Comparison of ENCODE assay signal across 8 cellular contexts in genomic region chr11:1309498-1310314, GRCh38. TPM values are rescaled to one million over a fixed set of nuclear protein-coding genes. Genes with fewer than 3 reads are reported as not detected.
A peak's percentile ranks its signal among the peaks of the same experiment; 100 is the strongest.
DNase-seq lines count a peak whose midpoint lies in the region; ATAC-seq, FAIRE-seq and TF ChIP-seq lines count a peak whose summit lies in the region.

Gene TOLLIP, minus strand, starts transcription at chr11:1309632. Its CDS starts 134 bp downstream, at chr11:1309498.

- H3K27ac ChIP-seq in endodermal cell (ENCODE audit: low read depth, low read length): peak within 1 kb of the TSS; percentile 79

- no peaks in the 10 kb centered on the region for H3K4me1 ChIP-seq in endodermal cell (ENCODE audit: control insufficient read depth, insufficient read depth, low read length)

- H3K27me3 ChIP-seq in endodermal cell (ENCODE audit: control insufficient read depth, insufficient read depth, low read length, poor library complexity, severe bottlenecking): peaks cover 6% of the 10 kb centered on the region

- H3K4me3 ChIP-seq in endodermal cell (ENCODE audit: low read length): peak within 1 kb of the TSS; percentile 77

- H3K36me3 Mint-ChIP-seq in activated CD8-positive, alpha-beta memory T cell treated with anti-CD3 and anti-CD28 coated beads, Interleukin-2, amount 10 ng/mL, durations not matched to agents 7 days and 5 days: peaks cover 19% of the 10 kb centered on the region
- peaks cover 12% of the 10 kb centered on the region for H3K36me3 Mint-ChIP-seq in endodermal cell (ENCODE audit: low read depth)

- peaks cover 7% of the 10 kb centered on the region for H3K9me3 Mint-ChIP-seq in activated CD8-positive, alpha-beta memory T cell treated with anti-CD3 and anti-CD28 coated beads, Interleukin-2, amount 10 ng/mL, durations not matched to agents 7 days and 5 days (ENCODE audit: low read depth)
- H3K9me3 Mint-ChIP-seq in endodermal cell: peaks cover 27% of the 10 kb centered on the region

- in situ Hi-C loops in Caki2 (cut with HindIII; ENCODE audit: low pct_unique_long_range_greater_than_20kb, low sequenced_read_pairs): no loop called here

- no peak for TF ChIP-seq CTCF in endodermal cell (conservative IDR thresholded peaks at IDR 0.05)

- CTCF ChIA-PET in activated CD8-positive, alpha-beta memory T cell treated with anti-CD3 and anti-CD28 coated beads, Interleukin-2, amount 10 ng/mL, durations not matched to agents 7 days and 5 days (lab: Charles Lee): interaction anchor here (0.7 to 3.0 kb wide), 8 partner anchors 11 to 265 kb away, joined by 3 to 10 read pairs (median 3); no protein-coding TSS in a partner anchor

- 6 to 23% methylated on average over 21 to 97 of the region's 97 CpGs for WGBS in endodermal cell (ENCODE audit: insufficient coverage in 1 of 2, insufficient read length in 1 of 2), 2 experiments

- H3K27me3 Mint-ChIP-seq in activated CD8-positive, alpha-beta memory T cell treated with anti-CD3 and anti-CD28 coated beads, Interleukin-2, amount 10 ng/mL, durations not matched to agents 7 days and 5 days: peaks cover 12% of the 10 kb centered on the region
- peaks cover 38% of the 10 kb centered on the region for H3K27me3 Mint-ChIP-seq in endodermal cell (ENCODE audit: insufficient read depth)

- H3K4me1 Mint-ChIP-seq in activated CD8-positive, alpha-beta memory T cell treated with anti-CD3 and anti-CD28 coated beads, Interleukin-2, amount 10 ng/mL, durations not matched to agents 7 days and 5 days: peaks cover 29% of the 10 kb centered on the region
- H3K4me1 Mint-ChIP-seq in endodermal cell: peaks cover 6% of the 10 kb centered on the region

- DNase-seq in Caki2 (ENCODE audit: low read depth) (peak; percentile 90), HTR-8/SVneo (ENCODE audit: insufficient read length, low spot score) (peak; percentile 100), NOMO-1 treated with DMSO at 0.1 percent for 48 hours (lab: John Stamatoyannopoulos, UW; ENCODE audit: unreplicated experiment) (peak; percentile 89), endodermal cell (peak; percentile 99), mesenteric fat pad (ENCODE audit: low spot score) (peak; percentile 100)
- peak; percentile 97 for DNase-seq in activated CD8-positive, alpha-beta memory T cell treated with anti-CD3 and anti-CD28 coated beads, Interleukin-2, amount 10 ng/mL, durations not matched to agents 7 days and 5 days
- peak; percentile 95 for DNase-seq in stimulated activated CD8-positive, alpha-beta memory T cell treated with anti-CD3 and anti-CD28 coated beads, Interleukin-15, amount 100 ng/mL, for 1 hour (ENCODE audit: low read depth)

- H3K9me3 ChIP-seq in endodermal cell (ENCODE audit: control insufficient read depth, low read length): peaks cover 23% of the 10 kb centered on the region

- FAIRE-seq in HTR-8/SVneo (lab: Jason Lieb, UNC): peak; percentile 82

- peak within 1 kb of the TSS; percentile 88 for H3K4me3 Mint-ChIP-seq in activated CD8-positive, alpha-beta memory T cell treated with anti-CD3 and anti-CD28 coated beads, Interleukin-2, amount 10 ng/mL, durations not matched to agents 7 days and 5 days
- H3K4me3 Mint-ChIP-seq in endodermal cell: peak within 1 kb of the TSS; percentile 60

- H3K9ac ChIP-seq in endodermal cell (ENCODE audit: extremely low read depth, low read length, poor library complexity, severe bottlenecking): peak within 1 kb of the TSS; percentile 51

- peak within 1 kb of the TSS; percentile 96 for H3K27ac Mint-ChIP-seq in activated CD8-positive, alpha-beta memory T cell treated with anti-CD3 and anti-CD28 coated beads, Interleukin-2, amount 10 ng/mL, durations not matched to agents 7 days and 5 days
- peak within 1 kb of the TSS; percentile 81 for H3K27ac Mint-ChIP-seq in endodermal cell

- ATAC-seq in GM21367 (IDR thresholded peaks at IDR 0.05; ENCODE audit: unreplicated experiment): peak; percentile 67
- ATAC-seq in activated CD8-positive, alpha-beta memory T cell treated with anti-CD3 and anti-CD28 coated beads, Interleukin-2, amount 10 ng/mL, durations not matched to agents 7 days and 5 days: peak; percentile 90

- H3K36me3 ChIP-seq in endodermal cell (ENCODE audit: control insufficient read depth, insufficient read depth, low read length): no peaks in the 10 kb centered on the region

RNA-seq across cellular contexts. Expression of gene TOLLIP, which starts in this region (rescaled TPM):
- 18.3 and 23.2 TPM in 2 replicates for total RNA-seq in Caki2 (2014; rRNA removed; shearing (Covaris generic); ENCODE audit: low replicate concordance)
- 10 to 100 TPM; 33.3 to 35.8 TPM for total RNA-seq in activated CD8-positive, alpha-beta memory T cell treated with anti-CD3 and anti-CD28 coated beads, Interleukin-2, amount 10 ng/mL, durations not matched to agents 7 days and 5 days
- total RNA-seq in endodermal cell: 10 to 100 TPM; 34.3 to 37.4 TPM
- polyA plus RNA-seq in endodermal cell (2013, experiment 1 of 2): 21.1 TPM
- 19.8 TPM for polyA plus RNA-seq in endodermal cell (2013, experiment 2 of 2)
- total RNA-seq in mesenteric fat pad: 63.6 TPM

Comparison
In these comparisons a context has a peak if more than half of its experiments do, and no peak if none do; other contexts are left out.
1. Peak in every context shown above with its lines: DNase-seq, ATAC-seq, H3K4me3 ChIP-seq and H3K27ac ChIP-seq.